Comparison of ENCODE assay signal across 13 cellular contexts in the genomic region with DNA sequence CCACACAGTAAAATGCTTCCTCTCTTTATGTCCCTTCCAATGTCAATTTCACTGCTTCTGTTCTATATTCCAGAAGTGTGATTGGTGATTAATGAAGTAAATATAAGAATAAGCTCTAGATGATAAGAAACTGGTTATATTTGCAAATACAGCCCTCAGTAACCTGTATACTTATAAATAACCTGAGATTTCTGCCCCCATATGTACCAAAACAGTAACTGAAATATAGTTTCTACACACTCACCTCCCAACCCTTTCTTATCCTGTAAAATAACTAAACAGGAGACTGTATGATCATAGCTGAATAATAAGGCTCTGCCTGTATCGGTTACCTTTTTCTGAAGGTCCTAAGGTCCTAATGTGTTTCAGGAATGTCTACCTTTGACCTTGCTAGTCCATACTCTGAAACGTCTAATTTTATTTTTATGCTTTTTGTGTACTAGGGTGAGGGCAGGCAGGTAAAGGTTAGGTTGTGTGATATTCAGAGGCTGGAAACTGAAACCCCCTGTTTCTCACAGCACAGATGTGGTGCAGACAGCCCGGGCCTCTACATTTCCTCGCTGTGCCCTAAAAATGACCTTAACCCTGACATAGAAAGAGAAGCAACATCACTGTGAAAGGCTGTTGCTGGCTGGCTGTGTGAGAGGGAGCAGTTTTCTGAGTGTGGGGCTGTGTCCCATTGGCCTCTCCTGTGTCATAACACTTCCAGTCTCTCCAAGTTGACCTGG.
DNase-seq lines count a peak whose midpoint lies in the region; ATAC-seq, FAIRE-seq and TF ChIP-seq lines count a peak whose summit lies in the region.
"Had no signal": no experiment of that assay in that cellular context is flagged by ENCODE, and none has a peak within 500 bp of the region (broad histone marks: within the 10 kb centered on the region; RNA-seq: fewer than 3 reads in every experiment).

No MANE protein-coding gene starts in this region.

- H4K20me1 ChIP-seq in HepG2 (ENCODE audit: insufficient read depth, low read length) = no peaks in the 10 kb centered on the region

- CTCF ChIA-PET in HepG2 (lab: Yijun Ruan, JAX; ENCODE audit: low intra/inter-chr PET ratio, low total read pairs) = no interaction called here

- no peak overlapping the region for H3K4me2 ChIP-seq in HepG2 (ENCODE audit: low read depth, low read length)

- TF ChIP-seq EP300 in HepG2 (IDR thresholded peaks at IDR 0.05; ENCODE audit: low read depth in 2 of 2, low read length in 2 of 2) (no peak), HepG2 (CRISPR knock-in tag; IDR thresholded peaks at IDR 0.05; ENCODE audit: borderline replicate concordance) (no peak)

- no peak overlapping the region for H3K9ac ChIP-seq in HepG2 (ENCODE audit: insufficient read depth, low read depth, low read length)

- no peak overlapping the region for H2AFZ ChIP-seq in HepG2 (ENCODE audit: low read length)

- H3K36me3 ChIP-seq in HepG2 (replicated peaks in 1 of 2; ENCODE audit: control insufficient read depth in 1 of 2, insufficient read depth in 2 of 2, low read length in 2 of 2) = no peaks in the 10 kb centered on the region

- peak; percentile 55 for DNase-seq in GM12864 (ENCODE audit: low read depth)
- no peak for DNase-seq in HepG2 (ENCODE audit: low spot score)
- no peak for DNase-seq in dermis blood vessel endothelial cell
- no peak for DNase-seq in DMS53 (lab: John Stamatoyannopoulos, UW)
- DNase-seq in cardiac septum (ENCODE audit: low spot score) = no peak
- DNase-seq: activated CD4-positive, alpha-beta T cell treated with anti-CD3 and anti-CD28 coated beads, Interleukin-2, amount 50 U/mL, for 48 hours; activated naive CD4-positive, alpha-beta T cell treated with anti-CD3 and anti-CD28 coated beads for 36 hours; left colon; NCI-H2107; T-cell had no signal

- no peaks in the 10 kb centered on the region for H3K27me3 ChIP-seq in HepG2 (ENCODE audit: control insufficient read depth in 1 of 2, insufficient read depth in 2 of 2, low read length in 2 of 2)

- no peak for TF ChIP-seq RAD21 in HepG2 (CRISPR knock-in tag; IDR thresholded peaks at IDR 0.05)

- intact Hi-C loops in HepG2 (cut with micrococcal nuclease; ENCODE audit: unreplicated experiment) (no loop called here), cardiac septum (cut with DNase I) (no loop called here)

- no peaks in the 10 kb centered on the region for H3K4me1 ChIP-seq in HepG2 (ENCODE audit: insufficient read depth, low read length)

- no TSS peak for BruUV-seq in HepG2 (replicated peaks; lab: Mats Ljungman, UMichigan)

- POLR2A ChIA-PET in HepG2 (lab: Yijun Ruan, JAX) = no interaction called here

- H3K9me3 ChIP-seq in HepG2 (ENCODE audit: low read length) = no peaks in the 10 kb centered on the region

- TF ChIP-seq POLR2A in HepG2 (IDR thresholded peaks at IDR 0.05; ENCODE audit: insufficient read depth in 1 of 2, low read depth in 2 of 2, low read length in 2 of 2) = no peak

- TF ChIP-seq CTCF in GM12864 (IDR thresholded peaks at IDR 0.05; ENCODE audit: low read depth, low read length, missing control alignments) = no peak
- no peak for TF ChIP-seq CTCF in HepG2 (CRISPR knock-in tag; IDR thresholded peaks at IDR 0.05)

- no peaks in the 10 kb centered on the region for H3K79me2 ChIP-seq in HepG2 (ENCODE audit: insufficient read depth, low read length)

- H3K4me3 ChIP-seq in GM12864 (ENCODE audit: low read depth, low read length) (no peak overlapping the region), HepG2 (replicated peaks in 1 of 3; ENCODE audit: insufficient read depth in 1 of 3, low read depth in 2 of 3, low read length in 3 of 3) (no peak overlapping the region)

- in situ Hi-C loops in HepG2 (cut with HindIII; ENCODE audit: extremely low pct_ligation_motif_present, low pct_unique_long_range_greater_than_20kb) = no loop called here

- under 1% methylated on average over 4 of the region's 4 CpGs for WGBS in HepG2 (ENCODE audit: low lambda C conversion rate)

- no peak for FAIRE-seq in HepG2 (lab: Jason Lieb, UNC)

- peak; percentile 94 for ATAC-seq in GM19351 (IDR thresholded peaks at IDR 0.05; ENCODE audit: unreplicated experiment)
- ATAC-seq in HG02642 (IDR thresholded peaks at IDR 0.05; ENCODE audit: poor library complexity, unreplicated experiment) = peak; percentile 84
- peak; percentile 95 for ATAC-seq in HG03432 (IDR thresholded peaks at IDR 0.05; ENCODE audit: unreplicated experiment)
- ATAC-seq in HepG2 = no peak
- ATAC-seq: left colon, T-cell had no signal

- no peak overlapping the region for H3K27ac ChIP-seq in HepG2 (ENCODE audit: extremely low read length, insufficient read depth, low read length)

TF ChIP-seq in HepG2, 621 proteins besides CTCF, POLR2A, EP300 and RAD21:
- TF ChIP-seq IRF2 (CRISPR knock-in tag; IDR thresholded peaks at IDR 0.05) (no peak), PLRG1 (conservative IDR thresholded peaks at IDR 0.05) (no peak), NR3C1 (CRISPR knock-in tag; IDR thresholded peaks at IDR 0.05) (no peak), PAWR (CRISPR knock-in tag; IDR thresholded peaks at IDR 0.05; ENCODE audit: borderline replicate concordance) (no peak), ZNF607 (CRISPR knock-in tag; IDR thresholded peaks at IDR 0.05; ENCODE audit: borderline replicate concordance) (no peak), TAF15 (IDR thresholded peaks at IDR 0.05; ENCODE audit: low read depth, low read length, poor library complexity, severe bottlenecking) (no peak), ZNF605 (CRISPR knock-in tag; IDR thresholded peaks at IDR 0.05) (no peak), ZNF160 (CRISPR knock-in tag; IDR thresholded peaks at IDR 0.05) (no peak), ZFP90 (CRISPR knock-in tag; IDR thresholded peaks at IDR 0.05; ENCODE audit: borderline replicate concordance) (no peak), SPEN (CRISPR knock-in tag; IDR thresholded peaks at IDR 0.05; ENCODE audit: low read depth) (no peak), SALL1 (CRISPR knock-in tag; IDR thresholded peaks at IDR 0.05) (no peak)
- TF ChIP-seq, protein P1, sequence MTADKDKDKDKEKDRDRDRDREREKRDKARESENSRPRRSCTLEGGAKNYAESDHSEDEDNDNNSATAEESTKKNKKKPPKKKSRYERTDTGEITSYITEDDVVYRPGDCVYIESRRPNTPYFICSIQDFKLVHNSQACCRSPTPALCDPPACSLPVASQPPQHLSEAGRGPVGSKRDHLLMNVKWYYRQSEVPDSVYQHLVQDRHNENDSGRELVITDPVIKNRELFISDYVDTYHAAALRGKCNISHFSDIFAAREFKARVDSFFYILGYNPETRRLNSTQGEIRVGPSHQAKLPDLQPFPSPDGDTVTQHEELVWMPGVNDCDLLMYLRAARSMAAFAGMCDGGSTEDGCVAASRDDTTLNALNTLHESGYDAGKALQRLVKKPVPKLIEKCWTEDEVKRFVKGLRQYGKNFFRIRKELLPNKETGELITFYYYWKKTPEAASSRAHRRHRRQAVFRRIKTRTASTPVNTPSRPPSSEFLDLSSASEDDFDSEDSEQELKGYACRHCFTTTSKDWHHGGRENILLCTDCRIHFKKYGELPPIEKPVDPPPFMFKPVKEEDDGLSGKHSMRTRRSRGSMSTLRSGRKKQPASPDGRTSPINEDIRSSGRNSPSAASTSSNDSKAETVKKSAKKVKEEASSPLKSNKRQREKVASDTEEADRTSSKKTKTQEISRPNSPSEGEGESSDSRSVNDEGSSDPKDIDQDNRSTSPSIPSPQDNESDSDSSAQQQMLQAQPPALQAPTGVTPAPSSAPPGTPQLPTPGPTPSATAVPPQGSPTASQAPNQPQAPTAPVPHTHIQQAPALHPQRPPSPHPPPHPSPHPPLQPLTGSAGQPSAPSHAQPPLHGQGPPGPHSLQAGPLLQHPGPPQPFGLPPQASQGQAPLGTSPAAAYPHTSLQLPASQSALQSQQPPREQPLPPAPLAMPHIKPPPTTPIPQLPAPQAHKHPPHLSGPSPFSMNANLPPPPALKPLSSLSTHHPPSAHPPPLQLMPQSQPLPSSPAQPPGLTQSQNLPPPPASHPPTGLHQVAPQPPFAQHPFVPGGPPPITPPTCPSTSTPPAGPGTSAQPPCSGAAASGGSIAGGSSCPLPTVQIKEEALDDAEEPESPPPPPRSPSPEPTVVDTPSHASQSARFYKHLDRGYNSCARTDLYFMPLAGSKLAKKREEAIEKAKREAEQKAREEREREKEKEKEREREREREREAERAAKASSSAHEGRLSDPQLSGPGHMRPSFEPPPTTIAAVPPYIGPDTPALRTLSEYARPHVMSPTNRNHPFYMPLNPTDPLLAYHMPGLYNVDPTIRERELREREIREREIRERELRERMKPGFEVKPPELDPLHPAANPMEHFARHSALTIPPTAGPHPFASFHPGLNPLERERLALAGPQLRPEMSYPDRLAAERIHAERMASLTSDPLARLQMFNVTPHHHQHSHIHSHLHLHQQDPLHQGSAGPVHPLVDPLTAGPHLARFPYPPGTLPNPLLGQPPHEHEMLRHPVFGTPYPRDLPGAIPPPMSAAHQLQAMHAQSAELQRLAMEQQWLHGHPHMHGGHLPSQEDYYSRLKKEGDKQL (CRISPR knock-in tag; IDR thresholded peaks at IDR 0.05; ENCODE audit: low read depth) = no peak
- TF ChIP-seq, protein P2, sequence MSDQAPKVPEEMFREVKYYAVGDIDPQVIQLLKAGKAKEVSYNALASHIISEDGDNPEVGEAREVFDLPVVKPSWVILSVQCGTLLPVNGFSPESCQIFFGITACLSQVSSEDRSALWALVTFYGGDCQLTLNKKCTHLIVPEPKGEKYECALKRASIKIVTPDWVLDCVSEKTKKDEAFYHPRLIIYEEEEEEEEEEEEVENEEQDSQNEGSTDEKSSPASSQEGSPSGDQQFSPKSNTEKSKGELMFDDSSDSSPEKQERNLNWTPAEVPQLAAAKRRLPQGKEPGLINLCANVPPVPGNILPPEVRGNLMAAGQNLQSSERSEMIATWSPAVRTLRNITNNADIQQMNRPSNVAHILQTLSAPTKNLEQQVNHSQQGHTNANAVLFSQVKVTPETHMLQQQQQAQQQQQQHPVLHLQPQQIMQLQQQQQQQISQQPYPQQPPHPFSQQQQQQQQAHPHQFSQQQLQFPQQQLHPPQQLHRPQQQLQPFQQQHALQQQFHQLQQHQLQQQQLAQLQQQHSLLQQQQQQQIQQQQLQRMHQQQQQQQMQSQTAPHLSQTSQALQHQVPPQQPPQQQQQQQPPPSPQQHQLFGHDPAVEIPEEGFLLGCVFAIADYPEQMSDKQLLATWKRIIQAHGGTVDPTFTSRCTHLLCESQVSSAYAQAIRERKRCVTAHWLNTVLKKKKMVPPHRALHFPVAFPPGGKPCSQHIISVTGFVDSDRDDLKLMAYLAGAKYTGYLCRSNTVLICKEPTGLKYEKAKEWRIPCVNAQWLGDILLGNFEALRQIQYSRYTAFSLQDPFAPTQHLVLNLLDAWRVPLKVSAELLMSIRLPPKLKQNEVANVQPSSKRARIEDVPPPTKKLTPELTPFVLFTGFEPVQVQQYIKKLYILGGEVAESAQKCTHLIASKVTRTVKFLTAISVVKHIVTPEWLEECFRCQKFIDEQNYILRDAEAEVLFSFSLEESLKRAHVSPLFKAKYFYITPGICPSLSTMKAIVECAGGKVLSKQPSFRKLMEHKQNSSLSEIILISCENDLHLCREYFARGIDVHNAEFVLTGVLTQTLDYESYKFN (CRISPR knock-in tag; conservative IDR thresholded peaks at IDR 0.05) = no peak
